In the genomic region with DNA sequence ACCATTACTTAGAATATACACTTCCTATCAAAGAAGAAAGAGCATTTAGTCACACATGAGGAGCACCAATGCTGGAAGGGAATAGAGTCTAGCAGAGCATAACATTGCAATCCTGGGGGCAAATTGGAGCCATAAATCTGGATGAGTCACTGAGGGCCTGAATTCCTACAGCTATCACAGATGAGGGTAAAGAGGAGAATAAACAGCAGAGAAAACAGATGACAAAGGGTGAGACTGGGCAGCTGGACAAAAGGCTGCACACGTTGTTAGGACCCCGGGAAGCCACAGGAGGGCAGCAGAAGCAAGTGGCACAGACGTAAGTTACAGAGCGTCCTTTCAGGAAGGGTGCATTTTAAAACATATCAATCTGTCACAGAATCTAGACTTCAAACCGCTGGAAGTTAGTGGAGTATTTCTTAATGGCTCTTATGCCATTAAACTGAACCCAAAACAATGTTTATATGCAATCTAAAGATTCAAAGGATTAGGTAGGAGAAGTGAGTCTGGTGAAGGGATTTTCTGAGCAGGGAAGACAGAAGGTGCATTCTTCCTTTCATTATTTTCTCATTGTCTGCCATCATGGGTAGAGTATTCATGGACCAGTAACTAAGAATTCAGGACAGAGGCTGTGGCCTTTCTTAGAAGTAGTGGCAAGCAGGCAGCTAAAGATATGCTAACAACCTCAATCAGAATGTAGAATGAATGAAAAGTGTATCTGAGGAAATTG, we compare ENCODE assay signal across 9 cellular contexts.
DNase-seq lines count a peak whose midpoint lies in the region; ATAC-seq, FAIRE-seq and TF ChIP-seq lines count a peak whose summit lies in the region.
"Had no signal": no experiment of that assay in that cellular context is flagged by ENCODE, and none has a peak within 500 bp of the region (broad histone marks: within the 10 kb centered on the region; RNA-seq: fewer than 3 reads in every experiment).

No MANE protein-coding gene starts in this region.

- H3K4me3 ChIP-seq in esophagus squamous epithelium (no peak overlapping the region), aorta (ENCODE audit: low read length in 2 of 2) (no peak overlapping the region)

- H3K36me3 ChIP-seq in esophagus squamous epithelium (no peaks in the 10 kb centered on the region), aorta (ENCODE audit: control insufficient read depth in 1 of 2, insufficient read depth in 2 of 2, low read length in 1 of 2) (no peaks in the 10 kb centered on the region)

- H3K36me3 Mint-ChIP-seq in nephron progenitor cell (ENCODE audit: low read depth): no peaks in the 10 kb centered on the region

- TF ChIP-seq CTCF in esophagus squamous epithelium (IDR thresholded peaks at IDR 0.05): peak in 5 of 6 experiments; percentile 43 to 64 (median 61)
- peak; percentile 86 for TF ChIP-seq CTCF in nephron progenitor cell (IDR thresholded peaks at IDR 0.05)

- 1% methylated on average over 5 of the region's 5 CpGs for WGBS in esophagus squamous epithelium, 2 donors
- 0% methylated on average over 5 of the region's 5 CpGs for WGBS in aorta, 2 donors

- H3K4me1 Mint-ChIP-seq in nephron progenitor cell: peaks cover 43% of the 10 kb centered on the region

- ATAC-seq in GM18909 (IDR thresholded peaks at IDR 0.05; ENCODE audit: poor library complexity, unreplicated experiment) (peak; percentile 94), HG03060 (IDR thresholded peaks at IDR 0.05; ENCODE audit: low read depth, unreplicated experiment) (peak; percentile 47), aorta (ENCODE audit: low FRiP score) (peak; percentile 83)

- intact Hi-C loops in esophagus squamous epithelium (cut with DNase I) (no loop called here), aorta (cut with DNase I) (loop anchor here in 1 of 2 donors (10.0 kb wide), 1 partner anchor 394 kb away; a partner anchor contains a TSS)

- DNase-seq in CD1c-positive myeloid dendritic cell (ENCODE audit: extremely low spot score) (peak; percentile 51), NCI-H2029 treated with DMSO at 0.1 percent for 48 hours (lab: John Stamatoyannopoulos, UW) (peak; percentile 71), esophagus squamous epithelium (lab: John Stamatoyannopoulos, UW) (no peak), nephron progenitor cell (peak; percentile 72), aorta (peak; percentile 72 to 80)

- H3K27me3 Mint-ChIP-seq in nephron progenitor cell (ENCODE audit: low read depth, poor library complexity): no peaks in the 10 kb centered on the region

- peaks cover 0 to 8% (median 0%) of the 10 kb centered on the region in 3 donors for H3K4me1 ChIP-seq in esophagus squamous epithelium
- no peaks in the 10 kb centered on the region for H3K4me1 ChIP-seq in aorta (ENCODE audit: control insufficient read depth in 1 of 2, insufficient read depth in 2 of 2, low read length in 2 of 2)

- H3K27me3 ChIP-seq in esophagus squamous epithelium (no peaks in the 10 kb centered on the region), aorta (ENCODE audit: control insufficient read depth in 1 of 2, insufficient read depth in 2 of 2, low read length in 1 of 2) (no peaks in the 10 kb centered on the region)

- H3K4me3 Mint-ChIP-seq in nephron progenitor cell: peak overlapping the region; percentile 66
- H3K4me3 Mint-ChIP-seq: T-helper 1 cell treated with Interleukin-12 subunit alpha and Interleukin-12 subunit beta and Interleukin-4 antibody, amounts not matched to agents 30 μg/mL and 1 μg/mL, for 36 hours had no signal

- TF ChIP-seq POLR2A in esophagus squamous epithelium (IDR thresholded peaks at IDR 0.05): no peak

- peak; percentile 13 for FAIRE-seq in TTC549 (lab: Jason Lieb, UNC)

- peak overlapping the region; percentile 71 for H3K27ac Mint-ChIP-seq in nephron progenitor cell
- H3K27ac Mint-ChIP-seq: T-helper 1 cell treated with Interleukin-12 subunit alpha and Interleukin-12 subunit beta and Interleukin-4 antibody, amounts not matched to agents 30 μg/mL and 1 μg/mL, for 36 hours had no signal

- no peaks in the 10 kb centered on the region for H3K9me3 ChIP-seq in esophagus squamous epithelium
- H3K9me3 ChIP-seq in aorta (ENCODE audit: control insufficient read depth, low read length): no peaks in the 10 kb centered on the region

- H3K9me3 Mint-ChIP-seq in nephron progenitor cell: peaks cover 8% of the 10 kb centered on the region
- H3K9me3 Mint-ChIP-seq: T-helper 1 cell treated with Interleukin-12 subunit alpha and Interleukin-12 subunit beta and Interleukin-4 antibody, amounts not matched to agents 30 μg/mL and 1 μg/mL, for 36 hours had no signal

- H3K27ac ChIP-seq in esophagus squamous epithelium (no peak overlapping the region), aorta (ENCODE audit: low read depth in 1 of 2, low read length in 2 of 2) (no peak overlapping the region)
